21 cellular contexts compared by ENCODE assay signal in genomic region chr19:36638862-36639510, GRCh38. TPM values are rescaled to one million over a fixed set of nuclear protein-coding genes. Genes with fewer than 3 reads are reported as not detected.
DNase-seq lines count a peak whose midpoint lies in the region; ATAC-seq and TF ChIP-seq lines count a peak whose summit lies in the region.
"Had no signal": no experiment of that assay in that cellular context is flagged by ENCODE, and none has a peak within 500 bp of the region (broad histone marks: within the 10 kb centered on the region; RNA-seq: fewer than 3 reads in every experiment).

No MANE protein-coding gene starts in this region.

- no peak for TF ChIP-seq POLR2A in HCT116 (IDR thresholded peaks at IDR 0.05; ENCODE audit: borderline replicate concordance, extremely low read depth, insufficient read depth, insufficient read length)

- no peak overlapping the region for H3K4me3 ChIP-seq in HCT116 (replicated peaks in 1 of 2; ENCODE audit: low read depth in 1 of 2, low read length in 2 of 2)
- no peak overlapping the region for H3K4me3 ChIP-seq in Panc1 (ENCODE audit: low read depth in 2 of 2, low read length in 2 of 2)
- H3K4me3 ChIP-seq in PC-9: no peak overlapping the region
- H3K4me3 ChIP-seq in heart right ventricle: no peak overlapping the region
- H3K4me3 ChIP-seq: MG63 had no signal

- H3K9me3 Mint-ChIP-seq in endothelial cell (ENCODE audit: unreplicated experiment) (peaks cover 47% of the 10 kb centered on the region), progenitor cell of endocrine pancreas (ENCODE audit: low read depth) (peaks cover 55% of the 10 kb centered on the region)

- peaks cover 24 to 29% of the 10 kb centered on the region in 2 experiments; a peak in 3 of 4 replicates for H3K9me3 ChIP-seq in HCT116 (ENCODE audit: control insufficient read depth in 1 of 2, insufficient read depth in 1 of 2, low read depth in 1 of 2, low read length in 2 of 2)
- H3K9me3 ChIP-seq in Panc1 (ENCODE audit: control insufficient read depth, insufficient read depth, low read depth, low read length): peaks cover 64% of the 10 kb centered on the region
- peaks cover 66% of the 10 kb centered on the region for H3K9me3 ChIP-seq in PC-9 (ENCODE audit: insufficient read depth, low read depth)
- peaks cover 9 to 100% (median 100%) of the 10 kb centered on the region in 11 donors for H3K9me3 ChIP-seq in heart right ventricle

- no peaks in the 10 kb centered on the region for H3K27me3 Mint-ChIP-seq in endothelial cell (ENCODE audit: unreplicated experiment)
- no peaks in the 10 kb centered on the region for H3K27me3 Mint-ChIP-seq in progenitor cell of endocrine pancreas
- H3K27me3 Mint-ChIP-seq: activated CD4-positive, alpha-beta memory T cell treated with anti-CD3 and anti-CD28 coated beads for 36 hours; activated T-cell treated with anti-CD3 and anti-CD28 coated beads, Interleukin-2, amount 50 U/mL, for 24 hours; B cell; T-cell had no signal

- H2AFZ ChIP-seq in HCT116 (ENCODE audit: low read depth, low read length, poor library complexity, severe bottlenecking) (no peak overlapping the region), PC-9 (no peak overlapping the region)

- CTCF ChIA-PET in HCT116 (lab: Charles Lee) (no interaction called here), Panc1 (lab: Charles Lee) (no interaction called here), PC-9 (lab: Charles Lee) (no interaction called here)

- H3K4me1 ChIP-seq in HCT116 (ENCODE audit: control insufficient read depth in 1 of 2, insufficient read depth in 2 of 2, low read length in 2 of 2): no peaks in the 10 kb centered on the region
- no peaks in the 10 kb centered on the region for H3K4me1 ChIP-seq in Panc1 (ENCODE audit: control insufficient read depth, insufficient read depth, low read length)
- no peaks in the 10 kb centered on the region for H3K4me1 ChIP-seq in PC-9 (replicated peaks; ENCODE audit: insufficient read depth)
- no peaks in the 10 kb centered on the region for H3K4me1 ChIP-seq in heart right ventricle

- H3K36me3 ChIP-seq in HCT116 (ENCODE audit: control insufficient read depth in 1 of 2, insufficient read depth in 2 of 2, low read length in 2 of 2) (no peaks in the 10 kb centered on the region), Panc1 (ENCODE audit: control insufficient read depth, insufficient read depth, low read length) (no peaks in the 10 kb centered on the region), PC-9 (ENCODE audit: low read depth) (0 out of 2 replicates have a peak, but pooled peaks cover 17% of the 10 kb centered on the region), heart right ventricle (peaks cover 0 to 100% (median 78%) of the 10 kb centered on the region in 9 donors)

- in situ Hi-C loops in Panc1 (cut with HindIII; ENCODE audit: low pct_unique_long_range_greater_than_20kb, low sequenced_read_pairs): no loop called here

- no peak overlapping the region for H3K27ac ChIP-seq in HCT116 (ENCODE audit: low read depth, low read length)
- no peak overlapping the region for H3K27ac ChIP-seq in Panc1 (ENCODE audit: low read length)
- no peak overlapping the region for H3K27ac ChIP-seq in PC-9
- H3K27ac ChIP-seq in heart right ventricle: no peak overlapping the region

- TF ChIP-seq CTCF in HCT116 (IDR thresholded peaks at IDR 0.05 in 2 of 3, conservative IDR thresholded peaks at IDR 0.05 in 1 of 3; ENCODE audit: borderline replicate concordance in 1 of 3, insufficient read depth in 1 of 3, low read depth in 2 of 3, low read length in 2 of 3): no peak
- no peak for TF ChIP-seq CTCF in Panc1 (IDR thresholded peaks at IDR 0.05)
- TF ChIP-seq CTCF in endothelial cell (IDR thresholded peaks at IDR 0.05; ENCODE audit: unreplicated experiment): no peak
- no peak for TF ChIP-seq CTCF in progenitor cell of endocrine pancreas (IDR thresholded peaks at IDR 0.05; ENCODE audit: unreplicated experiment)
- no peak for TF ChIP-seq CTCF in PC-9 (conservative IDR thresholded peaks at IDR 0.05)
- TF ChIP-seq CTCF in heart right ventricle (IDR thresholded peaks at IDR 0.05): no peak

- POLR2A ChIA-PET in HCT116 (lab: Charles Lee) (no interaction called here), Panc1 (lab: Charles Lee) (no interaction called here), PC-9 (lab: Charles Lee; ENCODE audit: unreplicated experiment) (no interaction called here)

- H3K27ac Mint-ChIP-seq in endothelial cell (ENCODE audit: unreplicated experiment) (no peak overlapping the region), progenitor cell of endocrine pancreas (peak overlapping the region; percentile 60)
- H3K27ac Mint-ChIP-seq: activated CD4-positive, alpha-beta memory T cell treated with anti-CD3 and anti-CD28 coated beads for 36 hours; activated naive CD4-positive, alpha-beta T cell treated with anti-CD3 and anti-CD28 coated beads for 36 hours; activated T-cell treated with anti-CD3 and anti-CD28 coated beads, Interleukin-2, amount 50 U/mL, for 24 hours; B cell; T-cell had no signal

- RAD21 ChIA-PET in HCT116 (lab: Charles Lee; ENCODE audit: low non-redundant PET in 1 of 2, low total read pairs in 2 of 2, uncharacterized antibody in 2 of 2, unreplicated experiment in 2 of 2): no interaction called here

- ATAC-seq in HCT116: no peak
- no peak for ATAC-seq in Panc1
- ATAC-seq in heart right ventricle: no peak
- ATAC-seq: T-cell had no signal

- H3K27me3 ChIP-seq in HCT116 (ENCODE audit: insufficient read depth, low read length) (no peaks in the 10 kb centered on the region), Panc1 (ENCODE audit: control insufficient read depth, insufficient read depth, low read length) (no peaks in the 10 kb centered on the region), PC-9 (ENCODE audit: insufficient read depth, low read depth) (no peaks in the 10 kb centered on the region), heart right ventricle (no peaks in the 10 kb centered on the region)
- H3K27me3 ChIP-seq: MG63 had no signal

- H3K79me2 ChIP-seq in HCT116 (ENCODE audit: insufficient read depth, low read length) (no peaks in the 10 kb centered on the region), PC-9 (ENCODE audit: low read depth) (no peaks in the 10 kb centered on the region)

- intact Hi-C loops in HCT116 (cut with micrococcal nuclease): no loop called here
- intact Hi-C loops in Panc1 (cut with micrococcal nuclease; ENCODE audit: unreplicated experiment): no loop called here
- intact Hi-C loops in PC-9 (cut with micrococcal nuclease; ENCODE audit: unreplicated experiment): no loop called here
- intact Hi-C loops in heart right ventricle (cut with DNase I): loop anchor here in 1 of 10 donors (10.0 kb wide), 1 partner anchor 106 kb away; no protein-coding TSS in a partner anchor

- H3F3A ChIP-seq in PC-9 (ENCODE audit: insufficient read depth, low read depth): no peaks in the 10 kb centered on the region

- DNase-seq in HCT116 (ENCODE audit: low read depth, low spot score): no peak
- DNase-seq in Panc1 (ENCODE audit: low read depth, low spot score): no peak
- DNase-seq in endothelial cell (ENCODE audit: low spot score): no peak
- DNase-seq in progenitor cell of endocrine pancreas (ENCODE audit: low spot score, unreplicated experiment): no peak
- no peak for DNase-seq in NCI-H526 (lab: John Stamatoyannopoulos, UW)
- DNase-seq in NCI-H226: no peak
- no peak for DNase-seq in PC-9
- DNase-seq in heart right ventricle: no peak
- DNase-seq: activated CD4-positive, alpha-beta memory T cell treated with anti-CD3 and anti-CD28 coated beads for 36 hours; activated naive CD4-positive, alpha-beta T cell treated with anti-CD3 and anti-CD28 coated beads for 36 hours; activated T-cell treated with anti-CD3 and anti-CD28 coated beads, Interleukin-2, amount 50 U/mL, for 24 hours; Calu3; cortex of kidney; GF-D8; glutamatergic neuron; MG63; NCI-H1694 treated with DMSO at 0.1 percent for 48 hours; NCI-H446 treated with DMSO at 0.1 percent for 48 hours; SHP77; T-cell had no signal

- 95 to 98% methylated on average over 5 of the region's 5 CpGs for WGBS in heart right ventricle, 2 donors

- no TSS peak for BruUV-seq in HCT116 (replicated peaks; lab: Mats Ljungman, UMichigan)
- BruUV-seq in Panc1 (replicated peaks; lab: Mats Ljungman, UMichigan): TSS peak; percentile 66
- no TSS peak for BruUV-seq in PC-9 (replicated peaks; lab: Mats Ljungman, UMichigan)

- H4K20me1 ChIP-seq in HCT116 (ENCODE audit: insufficient read depth): no peaks in the 10 kb centered on the region
- no peaks in the 10 kb centered on the region for H4K20me1 ChIP-seq in PC-9 (ENCODE audit: insufficient read depth)

- H3K4me3 Mint-ChIP-seq in endothelial cell (ENCODE audit: unreplicated experiment) (peak overlapping the region; percentile 69), progenitor cell of endocrine pancreas (ENCODE audit: low read depth) (no peak overlapping the region)
- H3K4me3 Mint-ChIP-seq: activated CD4-positive, alpha-beta memory T cell treated with anti-CD3 and anti-CD28 coated beads for 36 hours; activated naive CD4-positive, alpha-beta T cell treated with anti-CD3 and anti-CD28 coated beads for 36 hours; activated T-cell treated with anti-CD3 and anti-CD28 coated beads, Interleukin-2, amount 50 U/mL, for 24 hours; B cell had no signal

- TF ChIP-seq RAD21 in HCT116 (IDR thresholded peaks at IDR 0.05; ENCODE audit: low read depth): no peak

- no peak overlapping the region for H3K9ac ChIP-seq in HCT116 (ENCODE audit: low read length)

- H3K4me2 ChIP-seq in HCT116 (ENCODE audit: low read length): no peak overlapping the region
- no peak overlapping the region for H3K4me2 ChIP-seq in PC-9

- H3K4me1 Mint-ChIP-seq in endothelial cell (ENCODE audit: unreplicated experiment) (no peaks in the 10 kb centered on the region), progenitor cell of endocrine pancreas (ENCODE audit: low read depth) (no peaks in the 10 kb centered on the region)
- H3K4me1 Mint-ChIP-seq: B cell, T-cell had no signal

- H3K36me3 Mint-ChIP-seq in endothelial cell (ENCODE audit: low read depth, unreplicated experiment): peaks cover 71% of the 10 kb centered on the region
- H3K36me3 Mint-ChIP-seq in progenitor cell of endocrine pancreas (ENCODE audit: insufficient read depth): peaks cover 69% of the 10 kb centered on the region

- H3K9me2 ChIP-seq in HCT116 (ENCODE audit: insufficient read depth) (no peaks in the 10 kb centered on the region), PC-9 (ENCODE audit: insufficient read depth) (no peaks in the 10 kb centered on the region)

RNA-seq across cellular contexts. Expression of gene ZNF461, which starts 27.7 kb away (rescaled TPM):
- 0.34 TPM for total RNA-seq in HCT116 (2021; ENCODE audit: unreplicated experiment)
- polyA plus RNA-seq in HCT116 (2012): 0.21 and 0.22 TPM in 2 replicates
- total RNA-seq in Panc1 (2021; ENCODE audit: unreplicated experiment): 14.0 TPM
- 8.8 TPM for polyA plus RNA-seq in Panc1 (2012; ENCODE audit: insufficient read length)
- total RNA-seq in endothelial cell (ENCODE audit: unreplicated experiment): 9.2 TPM
- total RNA-seq in progenitor cell of endocrine pancreas: 12.2 and 14.7 TPM in 2 replicates
- 5.2 and 9.2 TPM in 2 replicates for total RNA-seq in PC-9 (2021)
- 1 to 10 TPM; 4.4 to 8.5 (median 7.0) TPM for total RNA-seq in heart right ventricle
- polyA plus RNA-seq in heart right ventricle: 1 to 10 TPM; 2.3 to 5.3 TPM

RNA-seq across cellular contexts. Expression of gene ZNF382, which starts 33.9 kb away (rescaled TPM):
- total RNA-seq in HCT116 (2021; ENCODE audit: unreplicated experiment): not detected
- polyA plus RNA-seq in HCT116 (2012): not detected in 2 replicates
- 1.6 TPM for total RNA-seq in Panc1 (2021; ENCODE audit: unreplicated experiment)
- polyA plus RNA-seq in Panc1 (2012; ENCODE audit: insufficient read length): 0.80 TPM
- total RNA-seq in endothelial cell (ENCODE audit: unreplicated experiment): 12.5 TPM
- total RNA-seq in progenitor cell of endocrine pancreas: 21.4 and 21.6 TPM in 2 replicates
- 0.55 TPM in 1 of 2 replicates, not detected in the other for total RNA-seq in PC-9 (2021)
- total RNA-seq in heart right ventricle: 10 to 100 TPM; 13.2 to 22.2 (median 17.8) TPM
- polyA plus RNA-seq in heart right ventricle: 1 to 10 TPM; 2.6 to 5.6 TPM

RNA-seq across cellular contexts. Expression of gene ZNF567, which starts 48.4 kb away (rescaled TPM):
- total RNA-seq in HCT116 (2021; ENCODE audit: unreplicated experiment) (5.6 TPM), Panc1 (2021; ENCODE audit: unreplicated experiment) (11.3 TPM), endothelial cell (ENCODE audit: unreplicated experiment) (9.7 TPM), progenitor cell of endocrine pancreas (13.2 and 13.5 TPM in 2 replicates), PC-9 (2021) (7.0 and 7.9 TPM in 2 replicates), heart right ventricle (1 to 10 TPM; 1.9 to 4.7 (median 3.7) TPM)
- 2.8 and 3.2 TPM in 2 replicates for polyA plus RNA-seq in HCT116 (2012)
- 6.3 TPM for polyA plus RNA-seq in Panc1 (2012; ENCODE audit: insufficient read length)
- polyA plus RNA-seq in heart right ventricle: 1 to 10 TPM; 2.1 to 2.3 TPM
